Comparison of ENCODE assay signal across 28 cellular contexts in genomic region chr7:71864130-71864529, GRCh38.
"Had no signal": no experiment of that assay in that cellular context is flagged by ENCODE, and none has a peak within 500 bp of the region (broad histone marks: within the 10 kb centered on the region; RNA-seq: fewer than 3 reads in every experiment).

No MANE protein-coding gene starts in this region.

- FAIRE-seq: colon, endometrium, endothelial cell of umbilical vein, frontal cortex had no signal

- H3K4me1 ChIP-seq: colonic mucosa, esophagus muscularis mucosa, esophagus squamous epithelium, foreskin keratinocyte, gastrocnemius medialis, gastroesophageal sphincter, heart left ventricle, heart right ventricle had no signal

- H3K36me3 ChIP-seq: colonic mucosa, esophagus muscularis mucosa, esophagus squamous epithelium, gastrocnemius medialis, gastroesophageal sphincter, heart left ventricle, heart right ventricle had no signal

- H2AFZ ChIP-seq: hepatocyte had no signal

- H3K27me3 ChIP-seq: colonic mucosa, dorsolateral prefrontal cortex, esophagus muscularis mucosa, esophagus squamous epithelium, foreskin keratinocyte, gastrocnemius medialis, heart left ventricle, hepatocyte had no signal

- H3K27ac ChIP-seq: colonic mucosa, coronary artery, dorsolateral prefrontal cortex, epithelial cell of prostate, esophagus muscularis mucosa, esophagus squamous epithelium, foreskin keratinocyte, gastrocnemius medialis, gastroesophageal sphincter, heart left ventricle, heart right ventricle, hepatocyte had no signal

- H3K9me3 ChIP-seq: colonic mucosa, esophagus muscularis mucosa, esophagus squamous epithelium, gastrocnemius medialis, gastroesophageal sphincter, heart left ventricle had no signal

- H3K4me2 ChIP-seq: hepatocyte had no signal

- DNase-seq: colonic mucosa; cortex of kidney; dermis blood vessel endothelial cell; dorsolateral prefrontal cortex; effector CD4-positive, alpha-beta T cell; effector CD8-positive, alpha-beta T cell; effector memory CD4-positive, alpha-beta T cell; effector memory CD8-positive, alpha-beta T cell; endodermal cell; erythroblast; esophagus squamous epithelium; foreskin fibroblast; foreskin keratinocyte; foreskin melanocyte; gastrocnemius medialis; glutamatergic neuron; heart left ventricle; heart right ventricle had no signal

- H3K4me3 ChIP-seq: colonic mucosa, coronary artery, dorsolateral prefrontal cortex, esophagus muscularis mucosa, esophagus squamous epithelium, gastrocnemius medialis, gastroesophageal sphincter, heart left ventricle, heart right ventricle, hepatocyte had no signal

- H3K79me2 ChIP-seq: hepatocyte had no signal

- ATAC-seq: effector memory CD8-positive, alpha-beta T cell; esophagus mucosa; foreskin keratinocyte; gastrocnemius medialis; gastroesophageal sphincter; heart left ventricle; heart right ventricle had no signal
